ENCODE assay signal across 15 cellular contexts in the genomic region with DNA sequence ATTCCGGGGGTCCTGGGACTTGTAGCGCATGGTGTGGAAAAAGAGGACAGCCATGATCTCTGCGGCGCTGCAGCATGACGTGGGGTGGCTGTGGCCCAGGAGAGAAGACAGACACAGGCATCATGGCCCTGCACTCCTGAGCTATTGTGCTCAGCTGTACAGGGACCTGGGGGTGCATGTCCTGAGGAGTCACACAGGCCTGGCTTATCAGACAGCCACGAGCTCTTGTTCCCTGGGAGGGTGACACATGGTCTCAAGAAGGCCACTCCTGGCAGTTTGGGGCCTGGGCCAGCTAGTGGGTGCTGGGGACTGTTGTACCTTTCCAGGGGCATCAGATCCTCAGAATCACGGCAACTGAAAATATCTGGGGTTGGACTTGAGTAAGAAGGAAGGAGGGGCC. TPM values are rescaled to one million over a fixed set of nuclear protein-coding genes. Genes with fewer than 3 reads are reported as not detected.
DNase-seq lines count a peak whose midpoint lies in the region; TF ChIP-seq lines count a peak whose summit lies in the region.
"Had no signal": no experiment of that assay in that cellular context is flagged by ENCODE, and none has a peak within 500 bp of the region (broad histone marks: within the 10 kb centered on the region; RNA-seq: fewer than 3 reads in every experiment).

No MANE protein-coding gene starts in this region.

- no TSS peak for BruUV-seq in PC-9 (replicated peaks; lab: Mats Ljungman, UMichigan)

- H3K27ac ChIP-seq in ACC112 (ENCODE audit: low read depth, low read length) (peak overlapping the region; percentile 97), PC-9 (peak overlapping the region; percentile 95), fibroblast of lung (ENCODE audit: insufficient read depth, low read length) (peak overlapping the region; percentile 3), neutrophil (peak overlapping the region; percentile 97)

- POLR2A ChIA-PET in PC-9 (lab: Charles Lee; ENCODE audit: unreplicated experiment) = no interaction called here

- no peaks in the 10 kb centered on the region for H3K9me3 ChIP-seq in PC-9 (ENCODE audit: insufficient read depth, low read depth)
- no peaks in the 10 kb centered on the region for H3K9me3 ChIP-seq in fibroblast of lung (ENCODE audit: control insufficient read depth, insufficient read depth, low read depth, low read length)
- no peaks in the 10 kb centered on the region for H3K9me3 ChIP-seq in neutrophil

- H3K4me3 Mint-ChIP-seq in immature natural killer cell = no peak overlapping the region
- no peak overlapping the region for H3K4me3 Mint-ChIP-seq in activated naive CD8-positive, alpha-beta T cell treated with anti-CD3 and anti-CD28 coated beads for 36 hours
- H3K4me3 Mint-ChIP-seq: activated T-helper 17 cell treated with anti-CD3 and anti-CD28 coated beads, Interleukin-2, amount 50 U/mL, for 72 hours had no signal

- H4K20me1 ChIP-seq in PC-9 (ENCODE audit: insufficient read depth) = peaks cover 83% of the 10 kb centered on the region
- no peaks in the 10 kb centered on the region for H4K20me1 ChIP-seq in fibroblast of lung (ENCODE audit: control insufficient read depth, extremely low read depth, insufficient read depth, low read length)

- CTCF ChIA-PET in PC-9 (lab: Charles Lee) = no interaction called here

- H3K4me1 ChIP-seq in ACC112 (ENCODE audit: control insufficient read depth, insufficient read depth, low read length, unreplicated experiment) = peaks cover 40% of the 10 kb centered on the region
- H3K4me1 ChIP-seq in PC-9 (replicated peaks; ENCODE audit: insufficient read depth) = peaks cover 94% of the 10 kb centered on the region
- H3K4me1 ChIP-seq in fibroblast of lung (ENCODE audit: control insufficient read depth, extremely low read depth, insufficient read depth, low read length) = peaks cover 17% of the 10 kb centered on the region
- H3K4me1 ChIP-seq in neutrophil (ENCODE audit: control insufficient read depth in 1 of 2, insufficient read depth in 1 of 2, low read depth in 1 of 2, low read length in 1 of 2) = peaks cover 72 to 78% of the 10 kb centered on the region in 2 experiments

- H3K36me3 Mint-ChIP-seq in immature natural killer cell = peaks cover 0 to 8% (median 4%) of the 10 kb centered on the region in 3 donors
- H3K36me3 Mint-ChIP-seq in activated naive CD8-positive, alpha-beta T cell treated with anti-CD3 and anti-CD28 coated beads for 36 hours = peaks cover 22% of the 10 kb centered on the region

- H3K79me2 ChIP-seq in ACC112 (ENCODE audit: control insufficient read depth, insufficient read depth, low read length, unreplicated experiment) (peaks cover 66% of the 10 kb centered on the region), PC-9 (ENCODE audit: low read depth) (peaks cover 87% of the 10 kb centered on the region), fibroblast of lung (ENCODE audit: control insufficient read depth, insufficient read depth, low read length) (peaks cover 75% of the 10 kb centered on the region)

- H3K4me1 Mint-ChIP-seq in immature natural killer cell = peaks cover 10% of the 10 kb centered on the region in 2 donors
- peaks cover 6% of the 10 kb centered on the region for H3K4me1 Mint-ChIP-seq in activated naive CD8-positive, alpha-beta T cell treated with anti-CD3 and anti-CD28 coated beads for 36 hours

- H3K9me3 Mint-ChIP-seq in immature natural killer cell = no peaks in the 10 kb centered on the region
- H3K9me3 Mint-ChIP-seq in activated naive CD8-positive, alpha-beta T cell treated with anti-CD3 and anti-CD28 coated beads for 36 hours = no peaks in the 10 kb centered on the region
- H3K9me3 Mint-ChIP-seq: activated T-helper 17 cell treated with anti-CD3 and anti-CD28 coated beads, Interleukin-2, amount 50 U/mL, for 72 hours had no signal

- peak overlapping the region in 1 of 6 donors; percentile 7 for H3K27ac Mint-ChIP-seq in immature natural killer cell
- H3K27ac Mint-ChIP-seq in activated naive CD8-positive, alpha-beta T cell treated with anti-CD3 and anti-CD28 coated beads for 36 hours = no peak overlapping the region
- H3K27ac Mint-ChIP-seq: activated T-helper 17 cell treated with anti-CD3 and anti-CD28 coated beads, Interleukin-2, amount 50 U/mL, for 72 hours had no signal

- H3K9ac ChIP-seq in fibroblast of lung (ENCODE audit: insufficient read depth, low read length) = no peak overlapping the region

- H3F3A ChIP-seq in PC-9 (ENCODE audit: insufficient read depth, low read depth) = peaks cover 90% of the 10 kb centered on the region

- no peaks in the 10 kb centered on the region for H3K9me2 ChIP-seq in PC-9 (ENCODE audit: insufficient read depth)

- peak overlapping the region; percentile 33; the same call in 1 of the 2 replicates for H3K4me2 ChIP-seq in PC-9
- no peak overlapping the region for H3K4me2 ChIP-seq in fibroblast of lung (ENCODE audit: extremely low read depth, insufficient read depth, low read length)

- TF ChIP-seq CTCF in PC-9 (conservative IDR thresholded peaks at IDR 0.05) (no peak), fibroblast of lung (conservative IDR thresholded peaks at IDR 0.05 in 1 of 2, IDR thresholded peaks at IDR 0.05 in 1 of 2; ENCODE audit: low read depth in 1 of 2, low read length in 2 of 2) (no peak), neutrophil (IDR thresholded peaks at IDR 0.05) (no peak)

- peaks cover 0 to 1% (median 0%) of the 10 kb centered on the region in 3 donors for H3K27me3 Mint-ChIP-seq in immature natural killer cell (ENCODE audit: low read depth in 3 of 3)
- H3K27me3 Mint-ChIP-seq in activated naive CD8-positive, alpha-beta T cell treated with anti-CD3 and anti-CD28 coated beads for 36 hours = no peaks in the 10 kb centered on the region
- H3K27me3 Mint-ChIP-seq: activated T-helper 17 cell treated with anti-CD3 and anti-CD28 coated beads, Interleukin-2, amount 50 U/mL, for 72 hours had no signal

- no peak overlapping the region for H3K4me3 ChIP-seq in ACC112 (ENCODE audit: low read depth, low read length)
- no peak overlapping the region for H3K4me3 ChIP-seq in PC-9
- H3K4me3 ChIP-seq in fibroblast of lung (replicated peaks in 1 of 4; ENCODE audit: control extremely low read depth in 1 of 4, insufficient read depth in 1 of 4, low read depth in 3 of 4, low read length in 4 of 4) = no peak overlapping the region
- H3K4me3 ChIP-seq in neutrophil (ENCODE audit: low read depth in 1 of 2, low read length in 1 of 2) = peak overlapping the region in 1 of 2 experiments; percentile 7
- H3K4me3 ChIP-seq: spleen had no signal

- intact Hi-C loops in PC-9 (cut with micrococcal nuclease; ENCODE audit: unreplicated experiment) = no loop called here

- no peaks in the 10 kb centered on the region for H3K27me3 ChIP-seq in ACC112 (ENCODE audit: insufficient read depth, low read length)
- H3K27me3 ChIP-seq in PC-9 (ENCODE audit: insufficient read depth, low read depth) = no peaks in the 10 kb centered on the region
- no peaks in the 10 kb centered on the region for H3K27me3 ChIP-seq in fibroblast of lung (ENCODE audit: control insufficient read depth, insufficient read depth, low read length)
- H3K27me3 ChIP-seq in neutrophil = no peaks in the 10 kb centered on the region
- H3K27me3 ChIP-seq: spleen had no signal

- H3K36me3 ChIP-seq in ACC112 (ENCODE audit: insufficient read depth, low read length) = peaks cover 4% of the 10 kb centered on the region; the same call in 1 of the 2 replicates
- peaks cover 38% of the 10 kb centered on the region for H3K36me3 ChIP-seq in PC-9 (ENCODE audit: low read depth)
- peaks cover 24% of the 10 kb centered on the region for H3K36me3 ChIP-seq in fibroblast of lung (ENCODE audit: control insufficient read depth, insufficient read depth, low read length)
- peaks cover 84% of the 10 kb centered on the region for H3K36me3 ChIP-seq in neutrophil

- no peak for DNase-seq in PC-9
- DNase-seq in fibroblast of lung (ENCODE audit: low read depth in 2 of 2) = no peak
- DNase-seq in NCI-H510A (lab: John Stamatoyannopoulos, UW) = no peak
- no peak for DNase-seq in NCI-H510A treated with DMSO at 0.1 percent for 48 hours (lab: John Stamatoyannopoulos, UW)
- DNase-seq in immature natural killer cell = no peak
- no peak for DNase-seq in activated naive CD8-positive, alpha-beta T cell treated with anti-CD3 and anti-CD28 coated beads for 36 hours
- DNase-seq: activated CD4-positive, alpha-beta T cell treated with anti-CD3 and anti-CD28 coated beads for 48 hours; DMS 273 treated with DMSO at 0.1 percent for 48 hours; hippocampal formation; NCI-H69; spleen; substantia nigra had no signal

- H2AFZ ChIP-seq in ACC112 (ENCODE audit: low read length, unreplicated experiment) (no peak overlapping the region), PC-9 (no peak overlapping the region), fibroblast of lung (ENCODE audit: low read length) (no peak overlapping the region)

RNA-seq across cellular contexts. Expression of a gene that starts 13.7 kb away (rescaled TPM):
- total RNA-seq in PC-9 (2021) (1,726 and 2,016 TPM in 2 replicates), fibroblast of lung (810 and 846 TPM in 2 replicates)
- polyA plus RNA-seq in fibroblast of lung (163 and 225 TPM in 2 replicates), immature natural killer cell (10 to 100 TPM; 52.6 to 75.2 (median 69.3) TPM)
- 422 and 584 TPM in 2 replicates for polyA plus RNA-seq in fibroblast of lung (2012)
- polyA minus RNA-seq in fibroblast of lung (ENCODE audit: low replicate concordance) = 303 and 311 TPM in 2 replicates
- 100 to 1,000 TPM; 285 to 287 TPM for total RNA-seq in activated naive CD8-positive, alpha-beta T cell treated with anti-CD3 and anti-CD28 coated beads for 36 hours

Comparison
In these comparisons a context has a peak if more than half of its experiments do, and no peak if none do; other contexts are left out.
1. H3K27ac ChIP-seq: peak in every context shown above with its lines; median percentile 97 in ACC112; 97 in neutrophil; 95 in PC-9; 3 in fibroblast of lung.